7 cellular contexts compared by ENCODE assay signal in the genomic region with DNA sequence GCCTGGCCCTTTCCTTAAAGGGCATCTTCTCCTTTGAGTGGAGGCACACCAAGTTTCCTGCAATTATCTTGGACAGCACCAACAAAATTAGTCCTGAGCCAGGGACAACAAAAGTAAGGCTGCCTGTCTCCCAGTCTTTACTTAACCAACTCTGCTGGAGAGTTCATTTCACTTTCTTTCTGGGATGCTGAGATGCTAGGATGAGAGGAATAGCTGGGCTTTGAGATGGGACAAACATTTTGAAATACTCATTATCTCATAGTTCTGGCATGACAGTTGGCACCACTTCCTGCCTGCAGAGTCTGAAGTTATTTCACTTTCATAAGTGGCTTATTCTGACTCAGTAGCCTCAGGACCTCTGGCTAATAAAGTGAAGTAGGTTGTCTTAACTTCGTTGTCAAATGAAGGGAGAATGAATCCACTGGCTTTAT.
DNase-seq lines count a peak whose midpoint lies in the region; TF ChIP-seq lines count a peak whose summit lies in the region.

No MANE protein-coding gene starts in this region.

- WGBS in GM23248 (ENCODE audit: low coverage in 1 of 2, low lambda C conversion rate in 2 of 2, missing lambda C conversion rate in 2 of 2), 2 experiments: 0% methylated on average over 1 of the region's 1 CpG
- 36 to 48% (median 43%) methylated on average over 1 of the region's 1 CpG for WGBS in adrenal gland, 4 donors
- WGBS in mesendoderm (ENCODE audit: extremely low coverage, insufficient coverage, low lambda C conversion rate): no CpG with 5 or more reads among the region's 1 CpG

- peaks cover 16% of the 10 kb centered on the region for H4K20me1 ChIP-seq in GM23248 (ENCODE audit: insufficient read depth)
- H4K20me1 ChIP-seq in MM.1S (ENCODE audit: insufficient read depth, low read length): no peaks in the 10 kb centered on the region; the same call in 1 of the 2 replicates

- H3K36me3 ChIP-seq in GM23248 (ENCODE audit: low read depth) (peaks cover 4% of the 10 kb centered on the region), MM.1S (replicated peaks; ENCODE audit: insufficient read depth, low read length) (no peaks in the 10 kb centered on the region), adrenal gland (replicated peaks in 1 of 2) (no peaks in the 10 kb centered on the region), mesendoderm (ENCODE audit: control insufficient read depth, insufficient read depth, low read length) (no peaks in the 10 kb centered on the region)

- H3K4me1 ChIP-seq in GM23248 (ENCODE audit: insufficient read depth) (peaks cover 19% of the 10 kb centered on the region), MM.1S (ENCODE audit: low read length) (peaks cover 29% of the 10 kb centered on the region), adrenal gland (replicated peaks in 1 of 2) (peaks cover 14 to 36% of the 10 kb centered on the region in 2 donors), mesendoderm (ENCODE audit: control insufficient read depth, low read depth, low read length) (peaks cover 5% of the 10 kb centered on the region)

- no peak overlapping the region for H2BK15ac ChIP-seq in mesendoderm (replicated peaks; ENCODE audit: low read depth)

- H3K18ac ChIP-seq in mesendoderm (ENCODE audit: low read length): no peak overlapping the region

- no peak overlapping the region for H3K56ac ChIP-seq in mesendoderm (ENCODE audit: low read length)

- H2AFZ ChIP-seq in GM23248: no peak overlapping the region
- no peak overlapping the region for H2AFZ ChIP-seq in MM.1S (ENCODE audit: low read length)

- H3K79me2 ChIP-seq in GM23248 (ENCODE audit: insufficient read depth): peaks cover 82% of the 10 kb centered on the region
- H3K79me2 ChIP-seq in MM.1S (ENCODE audit: low read length): peaks cover 77% of the 10 kb centered on the region
- peaks cover 4% of the 10 kb centered on the region for H3K79me2 ChIP-seq in mesendoderm (ENCODE audit: control insufficient read depth, insufficient read depth, low read length)

- H3K4me2 ChIP-seq in GM23248 (ENCODE audit: unreplicated experiment) (peak overlapping the region; percentile 87), MM.1S (ENCODE audit: low read depth, low read length) (peak overlapping the region; percentile 90), mesendoderm (ENCODE audit: low read length) (no peak overlapping the region)

- TF ChIP-seq CTCF in GM13977 (IDR thresholded peaks at IDR 0.05; ENCODE audit: extremely low read depth, insufficient read depth, missing control alignments) (no peak), MM.1S (IDR thresholded peaks at IDR 0.05; ENCODE audit: low read length) (no peak), adrenal gland (IDR thresholded peaks at IDR 0.05) (no peak)

- no peak overlapping the region for H3K4ac ChIP-seq in mesendoderm (ENCODE audit: low read depth, low read length)

- H4K5ac ChIP-seq in mesendoderm (ENCODE audit: low read length): no peak overlapping the region

- peaks cover 4% of the 10 kb centered on the region for H3K79me1 ChIP-seq in mesendoderm (ENCODE audit: low read length)

- TF ChIP-seq POLR2A in adrenal gland (IDR thresholded peaks at IDR 0.05): no peak

- H3F3A ChIP-seq in GM23248 (ENCODE audit: insufficient read depth): peaks cover 35% of the 10 kb centered on the region
- H3F3A ChIP-seq in MM.1S (ENCODE audit: insufficient read depth, low read length): peaks cover 16% of the 10 kb centered on the region

- H3K23ac ChIP-seq in mesendoderm (ENCODE audit: low read length): no peak overlapping the region

- H3K9me2 ChIP-seq in GM23248 (ENCODE audit: insufficient read depth) (no peaks in the 10 kb centered on the region), MM.1S (replicated peaks; ENCODE audit: insufficient read depth, low read length) (no peaks in the 10 kb centered on the region)

- no peak overlapping the region for H2BK5ac ChIP-seq in mesendoderm (ENCODE audit: low read length)

- H3K9me3 ChIP-seq in GM23248 (ENCODE audit: low read depth): no peaks in the 10 kb centered on the region
- no peaks in the 10 kb centered on the region for H3K9me3 ChIP-seq in MM.1S (replicated peaks; ENCODE audit: insufficient read depth, low read length)
- no peaks in the 10 kb centered on the region for H3K9me3 ChIP-seq in adrenal gland (replicated peaks in 1 of 3)

- H3K27me3 ChIP-seq in GM23248 (replicated peaks; ENCODE audit: insufficient read depth) (no peaks in the 10 kb centered on the region), MM.1S (replicated peaks; ENCODE audit: insufficient read depth, low read length) (no peaks in the 10 kb centered on the region), adrenal gland (no peaks in the 10 kb centered on the region), mesendoderm (ENCODE audit: insufficient read depth, low read length, poor library complexity) (no peaks in the 10 kb centered on the region)

- peak overlapping the region; percentile 68 for H3K27ac ChIP-seq in GM23248
- H3K27ac ChIP-seq in MM.1S (ENCODE audit: low read length): peak overlapping the region; percentile 51; the same call in 1 of the 2 replicates
- H3K27ac ChIP-seq in adrenal gland: peak overlapping the region in 1 of 5 donors; percentile 64
- no peak overlapping the region for H3K27ac ChIP-seq in mesendoderm (ENCODE audit: low read depth, low read length)

- no peak overlapping the region for H2BK120ac ChIP-seq in mesendoderm (ENCODE audit: low read depth, low read length)

- H3K9ac ChIP-seq in GM23248: peak overlapping the region; percentile 91
- peak overlapping the region; percentile 86; the same call in 1 of the 2 replicates for H3K9ac ChIP-seq in MM.1S (ENCODE audit: low read length)
- no peak overlapping the region for H3K9ac ChIP-seq in mesendoderm (ENCODE audit: low read length)

- DNase-seq in GM13977 (ENCODE audit: low spot score) (peak; percentile 56), GM23248 (peak; percentile 96), MM.1S (peak; percentile 89), adrenal gland (peak in 4 of 7 donors; percentile 33 to 70 (median 48)), mesendoderm (peak; percentile 32), DMS79 treated with DMSO at 0.1 percent for 48 hours (lab: John Stamatoyannopoulos, UW) (no peak), NCI-H146 (lab: John Stamatoyannopoulos, UW) (no peak)

- H2AK5ac ChIP-seq in mesendoderm (ENCODE audit: low read length): no peak overlapping the region

- H4K8ac ChIP-seq in mesendoderm (ENCODE audit: low read depth, low read length): no peak overlapping the region

- in situ Hi-C loops in GM13977 (cut with MboI; ENCODE audit: low pct_unique_long_range_greater_than_20kb, low sequenced_read_pairs, unreplicated experiment): loop anchor here (10.0 to 25.0 kb wide), 2 partner anchors 76 to 111 kb away; no protein-coding TSS in a partner anchor
- in situ Hi-C loops in GM23248 (cut with MboI): loop anchor here (10.0 kb wide), 1 partner anchor 146 kb away; no protein-coding TSS in a partner anchor

- H3K4me3 ChIP-seq in GM23248 (peak overlapping the region; percentile 97), MM.1S (ENCODE audit: low read length) (peak overlapping the region; percentile 97), adrenal gland (peak overlapping the region in 1 of 4 donors; percentile 69), mesendoderm (ENCODE audit: low read length) (no peak overlapping the region)

- intact Hi-C loops in adrenal gland (cut with DNase I): loop anchor here in 1 of 2 donors (10.0 kb wide), 1 partner anchor 146 kb away; no protein-coding TSS in a partner anchor

Comparison
In these comparisons a context has a peak if more than half of its experiments do, and no peak if none do; other contexts are left out.
1. DNase-seq: peak in GM13977 (single experiment), GM23248 (single experiment), MM.1S (single experiment), adrenal gland (4 of 7) and mesendoderm (single experiment); none in DMS79 treated with DMSO at 0.1 percent for 48 hours (single experiment) and NCI-H146 (single experiment).